In the genomic region with DNA sequence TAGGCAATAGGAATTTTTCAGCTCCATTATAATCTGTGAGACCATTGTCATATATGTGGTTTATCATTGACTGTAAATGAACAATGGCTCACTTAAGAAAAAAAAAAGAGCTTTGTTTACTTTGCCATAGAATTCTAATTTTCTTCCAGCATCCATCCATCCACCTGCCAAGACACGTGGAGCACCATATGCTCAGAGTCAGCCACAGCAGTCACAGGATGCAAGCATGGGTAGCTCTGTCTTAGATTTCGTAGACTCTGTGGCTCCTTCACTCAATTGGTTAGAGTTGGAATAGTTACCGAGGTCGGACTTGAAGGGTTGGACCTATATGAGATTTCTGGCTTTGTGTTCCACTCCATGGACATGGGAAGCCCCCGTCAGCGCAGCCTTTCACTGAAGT, we compare ENCODE assay signal across 16 cellular contexts.
DNase-seq lines count a peak whose midpoint lies in the region; ATAC-seq and TF ChIP-seq lines count a peak whose summit lies in the region.
"Had no signal": no experiment of that assay in that cellular context is flagged by ENCODE, and none has a peak within 500 bp of the region (broad histone marks: within the 10 kb centered on the region; RNA-seq: fewer than 3 reads in every experiment).

No MANE protein-coding gene starts in this region.

- TF ChIP-seq POLR2A in breast epithelium (IDR thresholded peaks at IDR 0.05), result no peak

- no peak overlapping the region for H3K4me3 ChIP-seq in breast epithelium
- H3K4me3 ChIP-seq: BLaER1, SJSA1 had no signal

- peak; percentile 17 for DNase-seq in NCI-H2029 (lab: John Stamatoyannopoulos, UW)
- DNase-seq in NCI-H2029 treated with DMSO at 0.1 percent for 48 hours (lab: John Stamatoyannopoulos, UW), result no peak
- DNase-seq in NCI-H1694 (lab: John Stamatoyannopoulos, UW), result peak; percentile 51
- DNase-seq in NCI-H345 treated with DMSO at 0.1 percent for 48 hours (lab: John Stamatoyannopoulos, UW; ENCODE audit: unreplicated experiment), result peak; percentile 26
- DNase-seq in SHP77 (lab: John Stamatoyannopoulos, UW), result no peak
- no peak for DNase-seq in foreskin melanocyte
- DNase-seq in breast epithelium (ENCODE audit: low spot score in 2 of 2), result no peak
- DNase-seq: KG1, NCI-H2081 treated with DMSO at 0.1 percent for 48 hours, NCI-H446 treated with DMSO at 0.1 percent for 48 hours, NCI-H82, PC-3 had no signal

- H3K36me3 ChIP-seq in breast epithelium, result no peaks in the 10 kb centered on the region
- H3K36me3 ChIP-seq: SJSA1 had no signal

- no peaks in the 10 kb centered on the region for H3K27me3 ChIP-seq in breast epithelium
- H3K27me3 ChIP-seq: BLaER1, SJSA1 had no signal

- no peak overlapping the region for H3K27ac ChIP-seq in breast epithelium
- H3K27ac ChIP-seq: BLaER1, SJSA1 had no signal

- ATAC-seq in GM21529 (IDR thresholded peaks at IDR 0.05; ENCODE audit: unreplicated experiment), result no peak
- ATAC-seq: HepG2, PC-3 had no signal

- intact Hi-C loops in breast epithelium (cut with DNase I; ENCODE audit: low total_unique reads), result no loop called here

- no peaks in the 10 kb centered on the region for H3K4me1 ChIP-seq in breast epithelium
- H3K4me1 ChIP-seq: BLaER1, SJSA1 had no signal

- no peaks in the 10 kb centered on the region for H3K9me3 ChIP-seq in breast epithelium
- H3K9me3 ChIP-seq: SJSA1 had no signal

- TF ChIP-seq CTCF in breast epithelium (IDR thresholded peaks at IDR 0.05), result no peak

Comparison
In these comparisons a context has a peak if more than half of its experiments do, and no peak if none do; other contexts are left out.
1. DNase-seq: peak in NCI-H2029 (single experiment), NCI-H1694 (single experiment) and NCI-H345 treated with DMSO at 0.1 percent for 48 hours (single experiment); none in NCI-H2029 treated with DMSO at 0.1 percent for 48 hours (single experiment), SHP77 (0 of 2), foreskin melanocyte (single experiment) and breast epithelium (0 of 2).